16 cellular contexts compared by ENCODE assay signal in the genomic region with DNA sequence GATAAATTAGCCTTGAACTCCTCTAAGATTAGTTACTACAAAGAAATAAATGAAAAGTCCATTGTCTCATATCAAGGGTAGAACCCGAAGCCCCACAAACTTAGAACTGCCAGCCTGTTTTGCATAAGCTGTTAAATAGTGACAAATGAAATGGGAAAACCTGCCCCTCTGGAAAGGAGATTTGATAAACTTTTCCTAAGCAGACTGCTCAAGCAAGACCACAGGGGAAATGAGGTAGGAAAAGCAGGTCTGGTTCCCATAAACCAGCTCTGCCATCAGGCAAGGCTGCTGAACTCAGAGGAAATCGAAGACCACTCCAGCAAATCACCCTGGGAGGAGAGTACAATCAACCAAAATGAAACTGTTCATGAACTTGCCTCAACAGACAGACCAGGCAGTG.
"Had no signal": no experiment of that assay in that cellular context is flagged by ENCODE, and none has a peak within 500 bp of the region (broad histone marks: within the 10 kb centered on the region; RNA-seq: fewer than 3 reads in every experiment).

No MANE protein-coding gene starts in this region.

- H3K36me3 ChIP-seq: esophagus muscularis mucosa, gastrocnemius medialis, heart right ventricle, left ventricle myocardium inferior, lower lobe of right lung, right atrium auricular region, vagina had no signal

- H3K9me3 Mint-ChIP-seq: memory B cell, mesothelial cell of epicardium had no signal

- H3K27me3 ChIP-seq: esophagus muscularis mucosa, gastrocnemius medialis, heart right ventricle, neutrophil, right atrium auricular region, vagina had no signal

- H3K9me3 ChIP-seq: esophagus muscularis mucosa, gastrocnemius medialis, heart right ventricle, left ventricle myocardium inferior, lower lobe of right lung, neutrophil, right atrium auricular region, vagina had no signal

- H3K36me3 Mint-ChIP-seq: mesothelial cell of epicardium had no signal

- H3K27ac ChIP-seq: epithelial cell of prostate, esophagus muscularis mucosa, gastrocnemius medialis, heart right ventricle, left ventricle myocardium inferior, lower lobe of right lung, neutrophil, right atrium auricular region, vagina had no signal

- H3K27me3 Mint-ChIP-seq: memory B cell, type B pancreatic cell had no signal

- H3K27ac Mint-ChIP-seq: memory B cell, mesothelial cell of epicardium, type B pancreatic cell had no signal

- H3K4me1 ChIP-seq: gastrocnemius medialis, lower lobe of right lung, vagina had no signal

- DNase-seq: effector memory CD4-positive, alpha-beta T cell; gastrocnemius medialis; heart right ventricle; left ventricle myocardium inferior; lower lobe of right lung; stimulated activated CD4-positive, alpha-beta T cell treated with anti-CD3 and anti-CD28 coated beads, Interleukin-2, amount 100 ng/mL, for 48 hours; stimulated activated naive CD4-positive, alpha-beta T cell treated with Interleukin-2 at 50 U/mL for 16 hours had no signal

- H3K4me2 ChIP-seq: smooth muscle cell had no signal

- H3K4me3 Mint-ChIP-seq: memory B cell, mesothelial cell of epicardium, type B pancreatic cell had no signal

- H3K4me3 ChIP-seq: esophagus muscularis mucosa, gastrocnemius medialis, heart right ventricle, left ventricle myocardium inferior, lower lobe of right lung, right atrium auricular region, smooth muscle cell, vagina had no signal

- ATAC-seq: gastrocnemius medialis, heart right ventricle, lower lobe of right lung had no signal
